In genomic region chr4:157994863-157995262, GRCh38 we compare ENCODE assay signal across 1 cellular context.
TF ChIP-seq lines count a peak whose summit lies in the region.

No MANE protein-coding gene starts in this region.

TF ChIP-seq in HepG2, 621 proteins besides CTCF, POLR2A, EP300 and RAD21 (continued from another document and continues in another):
- no peak for TF ChIP-seq TERF1 (CRISPR knock-in tag; IDR thresholded peaks at IDR 0.05)
- TF ChIP-seq ZNF33A (CRISPR knock-in tag; IDR thresholded peaks at IDR 0.05; ENCODE audit: borderline replicate concordance), result no peak
- no peak for TF ChIP-seq HNRNPL (IDR thresholded peaks at IDR 0.05; ENCODE audit: low read depth, low read length)
- no peak for TF ChIP-seq ZBTB40 (IDR thresholded peaks at IDR 0.05)
- TF ChIP-seq ZBTB40 (CRISPR knock-in tag; IDR thresholded peaks at IDR 0.05), result no peak; the same call in 1 of the 2 replicates
- TF ChIP-seq, protein P1, sequence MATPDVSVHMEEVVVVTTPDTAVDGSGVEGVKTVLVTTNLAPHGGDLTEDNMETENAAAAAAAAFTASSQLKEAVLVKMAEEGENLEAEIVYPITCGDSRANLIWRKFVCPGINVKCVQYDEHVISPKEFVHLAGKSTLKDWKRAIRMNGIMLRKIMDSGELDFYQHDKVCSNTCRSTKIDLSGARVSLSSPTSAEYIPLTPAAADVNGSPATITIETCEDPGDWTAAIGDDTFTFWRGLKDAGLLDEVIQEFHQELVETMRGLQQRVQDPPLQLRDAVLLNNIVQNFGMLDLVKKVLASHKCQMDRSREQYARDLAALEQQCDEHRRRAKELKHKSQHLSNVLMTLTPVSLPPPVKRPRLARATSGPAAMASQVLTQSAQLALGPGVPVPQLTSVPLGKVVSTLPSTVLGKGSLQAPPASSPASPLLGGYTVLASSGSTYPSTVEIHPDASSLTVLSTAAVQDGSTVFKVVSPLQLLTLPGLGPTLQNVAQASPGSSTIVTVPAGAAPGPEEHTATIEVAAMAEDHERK (CRISPR knock-in tag; IDR thresholded peaks at IDR 0.05; ENCODE audit: low read depth), result no peak
- no peak for TF ChIP-seq ZNF7 (CRISPR knock-in tag; IDR thresholded peaks at IDR 0.05)
- TF ChIP-seq NFAT5 (CRISPR knock-in tag; IDR thresholded peaks at IDR 0.05), result no peak
- TF ChIP-seq ZNF431 (CRISPR knock-in tag; IDR thresholded peaks at IDR 0.05; ENCODE audit: borderline replicate concordance, low read depth), result peak; percentile 27; the same call in 1 of the 2 replicates
- no peak for TF ChIP-seq ZNF432 (CRISPR knock-in tag; IDR thresholded peaks at IDR 0.05; ENCODE audit: borderline replicate concordance)
- no peak for TF ChIP-seq SNAPC4 (CRISPR knock-in tag; IDR thresholded peaks at IDR 0.05)
- no peak for TF ChIP-seq KLF13 (CRISPR knock-in tag; IDR thresholded peaks at IDR 0.05)
- TF ChIP-seq, protein P2, sequence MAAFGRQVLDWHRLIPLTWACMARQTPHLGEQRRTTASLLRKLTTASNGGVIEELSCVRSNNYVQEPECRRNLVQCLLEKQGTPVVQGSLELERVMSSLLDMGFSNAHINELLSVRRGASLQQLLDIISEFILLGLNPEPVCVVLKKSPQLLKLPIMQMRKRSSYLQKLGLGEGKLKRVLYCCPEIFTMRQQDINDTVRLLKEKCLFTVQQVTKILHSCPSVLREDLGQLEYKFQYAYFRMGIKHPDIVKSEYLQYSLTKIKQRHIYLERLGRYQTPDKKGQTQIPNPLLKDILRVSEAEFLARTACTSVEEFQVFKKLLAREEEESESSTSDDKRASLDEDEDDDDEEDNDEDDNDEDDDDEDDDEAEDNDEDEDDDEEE (CRISPR knock-in tag; IDR thresholded peaks at IDR 0.05), result no peak
- TF ChIP-seq ZBTB21 (CRISPR knock-in tag; IDR thresholded peaks at IDR 0.05), result peak; percentile 61; the same call in 1 of the 2 replicates
- TF ChIP-seq HNF4A (CRISPR knock-in tag; IDR thresholded peaks at IDR 0.05), result peak; percentile 85
- TF ChIP-seq JUN (CRISPR knock-in tag; IDR thresholded peaks at IDR 0.05), result peak; percentile 57; the same call in 1 of the 2 replicates
- no peak for TF ChIP-seq NFATC3 (CRISPR knock-in tag; IDR thresholded peaks at IDR 0.05)
